20 cellular contexts compared by ENCODE assay signal in genomic region chr20:16771204-16771603, GRCh38. TPM values are rescaled to one million over a fixed set of nuclear protein-coding genes. Genes with fewer than 3 reads are reported as not detected.
A peak's percentile ranks its signal among the peaks of the same experiment; 100 is the strongest.
DNase-seq lines count a peak whose midpoint lies in the region; ATAC-seq, FAIRE-seq and TF ChIP-seq lines count a peak whose summit lies in the region.
"Had no signal": no experiment of that assay in that cellular context is flagged by ENCODE, and none has a peak within 500 bp of the region (broad histone marks: within the 10 kb centered on the region; RNA-seq: fewer than 3 reads in every experiment).

No MANE protein-coding gene starts in this region.

- H3K4me3 ChIP-seq in HepG2 (replicated peaks in 1 of 3; ENCODE audit: insufficient read depth in 1 of 3, low read depth in 2 of 3, low read length in 3 of 3), result no peak overlapping the region
- no peak overlapping the region for H3K4me3 ChIP-seq in right lobe of liver
- no peak overlapping the region for H3K4me3 ChIP-seq in adipocyte (ENCODE audit: low read length)
- no peak overlapping the region for H3K4me3 ChIP-seq in Karpas-422 (ENCODE audit: low read length)
- H3K4me3 ChIP-seq: BLaER1 had no signal

- TF ChIP-seq EP300 in HepG2 (IDR thresholded peaks at IDR 0.05; ENCODE audit: low read depth in 2 of 2, low read length in 2 of 2), result no peak
- TF ChIP-seq EP300 in HepG2 (CRISPR knock-in tag; IDR thresholded peaks at IDR 0.05; ENCODE audit: borderline replicate concordance), result no peak

- H3K4me2 ChIP-seq in HepG2 (ENCODE audit: low read depth, low read length) (no peak overlapping the region), Karpas-422 (ENCODE audit: low read depth, low read length, poor library complexity, severe bottlenecking) (no peak overlapping the region)
- H3K4me2 ChIP-seq: BLaER1, KMS-11 had no signal

- no peaks in the 10 kb centered on the region for H3K36me3 ChIP-seq in HepG2 (replicated peaks in 1 of 2; ENCODE audit: control insufficient read depth in 1 of 2, insufficient read depth in 2 of 2, low read length in 2 of 2)
- H3K36me3 ChIP-seq in right lobe of liver, result no peaks in the 10 kb centered on the region
- H3K36me3 ChIP-seq in adipocyte (ENCODE audit: control insufficient read depth, insufficient read depth, low read length, severe bottlenecking), result no peaks in the 10 kb centered on the region
- H3K36me3 ChIP-seq in Karpas-422 (ENCODE audit: insufficient read depth, low read length), result no peaks in the 10 kb centered on the region

- no peaks in the 10 kb centered on the region for H3K27me3 ChIP-seq in HepG2 (ENCODE audit: control insufficient read depth in 1 of 2, insufficient read depth in 2 of 2, low read length in 2 of 2)
- no peaks in the 10 kb centered on the region for H3K27me3 ChIP-seq in right lobe of liver
- peaks cover 8% of the 10 kb centered on the region for H3K27me3 ChIP-seq in adipocyte (replicated peaks; ENCODE audit: control insufficient read depth, insufficient read depth, low read length)
- H3K27me3 ChIP-seq in Karpas-422 (ENCODE audit: low read length), result no peaks in the 10 kb centered on the region
- H3K27me3 ChIP-seq: BLaER1 had no signal

- CTCF ChIA-PET in HepG2 (lab: Yijun Ruan, JAX; ENCODE audit: low intra/inter-chr PET ratio, low total read pairs), result no interaction called here

- in situ Hi-C loops in HepG2 (cut with HindIII; ENCODE audit: extremely low pct_ligation_motif_present, low pct_unique_long_range_greater_than_20kb), result no loop called here

- no peaks in the 10 kb centered on the region for H3K79me2 ChIP-seq in HepG2 (ENCODE audit: insufficient read depth, low read length)
- H3K79me2 ChIP-seq in Karpas-422 (ENCODE audit: low read length), result no peaks in the 10 kb centered on the region

- no peaks in the 10 kb centered on the region for H3K4me1 ChIP-seq in HepG2 (ENCODE audit: insufficient read depth, low read length)
- no peaks in the 10 kb centered on the region for H3K4me1 ChIP-seq in right lobe of liver
- H3K4me1 ChIP-seq in adipocyte (ENCODE audit: control insufficient read depth, insufficient read depth, low read length), result no peaks in the 10 kb centered on the region
- H3K4me1 ChIP-seq in Karpas-422 (ENCODE audit: low read length), result no peaks in the 10 kb centered on the region
- H3K4me1 ChIP-seq: BLaER1, Caco-2 had no signal

- TF ChIP-seq CTCF in HepG2 (CRISPR knock-in tag; IDR thresholded peaks at IDR 0.05) (no peak), right lobe of liver (IDR thresholded peaks at IDR 0.05) (no peak)

- intact Hi-C loops in HepG2 (cut with micrococcal nuclease; ENCODE audit: unreplicated experiment) (loop anchor here (1.0 kb wide), 1 partner anchor 22 kb away; no protein-coding TSS in a partner anchor), right lobe of liver (cut with DNase I) (no loop called here)

- no TSS peak for BruUV-seq in HepG2 (replicated peaks; lab: Mats Ljungman, UMichigan)

- H2AFZ ChIP-seq in HepG2 (ENCODE audit: low read length) (no peak overlapping the region), Karpas-422 (ENCODE audit: low read length) (no peak overlapping the region)

- no peak overlapping the region for H3K9ac ChIP-seq in HepG2 (ENCODE audit: insufficient read depth, low read depth, low read length)
- no peak overlapping the region for H3K9ac ChIP-seq in adipocyte (ENCODE audit: low read length)
- no peak overlapping the region for H3K9ac ChIP-seq in Karpas-422 (ENCODE audit: low read length)
- H3K9ac ChIP-seq: BLaER1, KMS-11 had no signal

- FAIRE-seq in HepG2 (lab: Jason Lieb, UNC) (no peak), GM19239 (lab: Jason Lieb, UNC) (no peak)
- FAIRE-seq: G401.6, GM12892 had no signal

- TF ChIP-seq POLR2A in HepG2 (IDR thresholded peaks at IDR 0.05; ENCODE audit: insufficient read depth in 1 of 2, low read depth in 2 of 2, low read length in 2 of 2) (no peak), right lobe of liver (IDR thresholded peaks at IDR 0.05) (no peak)

- DNase-seq in HepG2 (ENCODE audit: low spot score) (no peak), right lobe of liver (no peak), adipocyte (ENCODE audit: low read depth) (peak; percentile 13), fibroblast of peridontal ligament (ENCODE audit: extremely low read depth) (peak; percentile 10), GM19239 (ENCODE audit: insufficient read length, low spot score) (no peak), GDM1 (lab: John Stamatoyannopoulos, UW) (no peak), Karpas-422 (no peak)
- DNase-seq: AML-193; Caco-2; CD8-positive, alpha-beta memory T cell; HCEC 1CT had no signal

- TF ChIP-seq RAD21 in HepG2 (CRISPR knock-in tag; IDR thresholded peaks at IDR 0.05), result no peak

- POLR2A ChIA-PET in HepG2 (lab: Yijun Ruan, JAX), result no interaction called here

- H4K20me1 ChIP-seq in HepG2 (ENCODE audit: insufficient read depth, low read length) (no peaks in the 10 kb centered on the region), Karpas-422 (ENCODE audit: insufficient read depth, low read depth, low read length) (no peaks in the 10 kb centered on the region)
- H4K20me1 ChIP-seq: BLaER1 had no signal

- H3K27ac ChIP-seq in HepG2 (ENCODE audit: extremely low read length, insufficient read depth, low read length), result no peak overlapping the region
- H3K27ac ChIP-seq in right lobe of liver, result no peak overlapping the region
- no peak overlapping the region for H3K27ac ChIP-seq in Karpas-422 (ENCODE audit: low read length)
- H3K27ac ChIP-seq: 22Rv1, BLaER1, HL-60, KMS-11 had no signal

- ATAC-seq in HepG2 (no peak), right lobe of liver (no peak)

- no peaks in the 10 kb centered on the region for H3K9me2 ChIP-seq in Karpas-422 (replicated peaks; ENCODE audit: insufficient read depth, low read length)

- H3K9me3 ChIP-seq in HepG2 (ENCODE audit: low read length) (no peaks in the 10 kb centered on the region), right lobe of liver (no peaks in the 10 kb centered on the region), adipocyte (ENCODE audit: control insufficient read depth, low read length) (no peaks in the 10 kb centered on the region), Karpas-422 (ENCODE audit: low read length) (no peaks in the 10 kb centered on the region)
- H3K9me3 ChIP-seq: Caco-2 had no signal

RNA-seq across cellular contexts. Expression of gene OTOR, which starts 23.0 kb away (rescaled TPM):
- not detected in 2 replicates for total RNA-seq in HepG2 (2016; rRNA removed; fragmentation: Illumina TruSeq; extraction: Trizol)
- not detected in 2 replicates for total RNA-seq in HepG2 (2016; cell fraction: cytosol; rRNA removed; fragmentation: Illumina TruSeq; extraction: Trizol; ENCODE audit: low read depth)
- not detected in 2 replicates for total RNA-seq in HepG2 (2016; cell fraction: insoluble cytoplasmic fraction; rRNA removed; fragmentation: Illumina TruSeq; extraction: Trizol)
- not detected in 2 replicates for total RNA-seq in HepG2 (2016; cell fraction: membrane; rRNA removed; fragmentation: Illumina TruSeq; extraction: Trizol)
- not detected in 2 replicates for total RNA-seq in HepG2 (2016; cell fraction: nucleus; rRNA removed; fragmentation: Illumina TruSeq; extraction: Trizol)
- not detected in 2 replicates for polyA plus RNA-seq in HepG2 (2011; rRNA removed)
- polyA plus RNA-seq in HepG2 (2011; cell fraction: cytosol; rRNA removed), result not detected in 2 replicates
- polyA plus RNA-seq in HepG2 (2011; cell fraction: nucleus; rRNA removed), result not detected in 2 replicates
- not detected in 2 replicates for polyA plus RNA-seq in HepG2 (2012)
- not detected in 2 replicates for polyA plus RNA-seq in HepG2 (2016; cell fraction: cytosol; fragmentation: Illumina TruSeq; extraction: Trizol; ENCODE audit: low read depth)
- polyA plus RNA-seq in HepG2 (2016; cell fraction: insoluble cytoplasmic fraction; fragmentation: Illumina TruSeq; extraction: Trizol; ENCODE audit: low read depth), result not detected in 2 replicates
- polyA plus RNA-seq in HepG2 (2016; cell fraction: membrane; fragmentation: Illumina TruSeq; extraction: Trizol; ENCODE audit: low read depth), result not detected in 2 replicates
- polyA plus RNA-seq in HepG2 (2016; cell fraction: nucleus; fragmentation: Illumina TruSeq; extraction: Trizol; ENCODE audit: insufficient read depth, low read depth), result not detected in 2 replicates
- polyA minus RNA-seq in HepG2 (2011; rRNA and poly(A)+ RNA removed; ENCODE audit: low replicate concordance), result not detected in 2 replicates
- not detected in 2 replicates for polyA minus RNA-seq in HepG2 (2011; cell fraction: cytosol; rRNA and poly(A)+ RNA removed)
- polyA minus RNA-seq in HepG2 (2011; cell fraction: nucleus; rRNA and poly(A)+ RNA removed), result not detected in 2 replicates
- total RNA-seq in right lobe of liver, result not detected
- total RNA-seq in Karpas-422 (2014; rRNA removed; shearing (Covaris generic); ENCODE audit: low replicate concordance), result not detected in 2 replicates
- total RNA-seq: Caco-2; CD8-positive, alpha-beta memory T cell; Daoy; H4 had no signal
- polyA plus RNA-seq: CD8-positive, alpha-beta memory T cell; IgD-negative memory B cell had no signal

RNA-seq across cellular contexts. Expression of gene SNRPB2, which starts 41.4 kb away (rescaled TPM):
- 204 and 278 TPM in 2 replicates for total RNA-seq in HepG2 (2016; rRNA removed; fragmentation: Illumina TruSeq; extraction: Trizol)
- total RNA-seq in HepG2 (2016; cell fraction: cytosol; rRNA removed; fragmentation: Illumina TruSeq; extraction: Trizol; ENCODE audit: low read depth), result 43.3 and 44.2 TPM in 2 replicates
- total RNA-seq in HepG2 (2016; cell fraction: insoluble cytoplasmic fraction; rRNA removed; fragmentation: Illumina TruSeq; extraction: Trizol), result 198 and 292 TPM in 2 replicates
- 54.1 and 57.0 TPM in 2 replicates for total RNA-seq in HepG2 (2016; cell fraction: membrane; rRNA removed; fragmentation: Illumina TruSeq; extraction: Trizol)
- 82.6 and 87.9 TPM in 2 replicates for total RNA-seq in HepG2 (2016; cell fraction: nucleus; rRNA removed; fragmentation: Illumina TruSeq; extraction: Trizol)
- polyA plus RNA-seq in HepG2 (2011; rRNA removed), result 70.8 and 107 TPM in 2 replicates
- 39.8 and 64.8 TPM in 2 replicates for polyA plus RNA-seq in HepG2 (2011; cell fraction: cytosol; rRNA removed)
- 13.1 and 22.0 TPM in 2 replicates for polyA plus RNA-seq in HepG2 (2011; cell fraction: nucleus; rRNA removed)
- 101 and 136 TPM in 2 replicates for polyA plus RNA-seq in HepG2 (2012)
- 32.5 and 35.0 TPM in 2 replicates for polyA plus RNA-seq in HepG2 (2016; cell fraction: cytosol; fragmentation: Illumina TruSeq; extraction: Trizol; ENCODE audit: low read depth)
- 294 and 338 TPM in 2 replicates for polyA plus RNA-seq in HepG2 (2016; cell fraction: insoluble cytoplasmic fraction; fragmentation: Illumina TruSeq; extraction: Trizol; ENCODE audit: low read depth)
- 34.6 and 41.2 TPM in 2 replicates for polyA plus RNA-seq in HepG2 (2016; cell fraction: membrane; fragmentation: Illumina TruSeq; extraction: Trizol; ENCODE audit: low read depth)
- 107 and 110 TPM in 2 replicates for polyA plus RNA-seq in HepG2 (2016; cell fraction: nucleus; fragmentation: Illumina TruSeq; extraction: Trizol; ENCODE audit: insufficient read depth, low read depth)
- polyA minus RNA-seq in HepG2 (2011; rRNA and poly(A)+ RNA removed; ENCODE audit: low replicate concordance), result 14.1 and 27.4 TPM in 2 replicates
- polyA minus RNA-seq in HepG2 (2011; cell fraction: cytosol; rRNA and poly(A)+ RNA removed), result 41.5 and 42.3 TPM in 2 replicates
- 32.2 and 33.3 TPM in 2 replicates for polyA minus RNA-seq in HepG2 (2011; cell fraction: nucleus; rRNA and poly(A)+ RNA removed)
- 10 to 100 TPM; 10.2 to 19.3 (median 17.3) TPM for total RNA-seq in right lobe of liver
- total RNA-seq in Karpas-422 (2014; rRNA removed; shearing (Covaris generic); ENCODE audit: low replicate concordance), result 52.4 and 94.6 TPM in 2 replicates

Comparison
In these comparisons a context has a peak if more than half of its experiments do, and no peak if none do; other contexts are left out.
1. DNase-seq: peak in adipocyte (single experiment) and fibroblast of peridontal ligament (single experiment); none in HepG2 (single experiment), right lobe of liver (0 of 3), GM19239 (single experiment), GDM1 (single experiment) and Karpas-422 (single experiment).